30 cellular contexts compared by ENCODE assay signal in genomic region chr18:25604909-25605247, GRCh38.
"Had no signal": no experiment of that assay in that cellular context is flagged by ENCODE, and none has a peak within 500 bp of the region (broad histone marks: within the 10 kb centered on the region; RNA-seq: fewer than 3 reads in every experiment).

No MANE protein-coding gene starts in this region.

- H3K27me3 ChIP-seq: brain microvascular endothelial cell, SJCRH30 had no signal

- DNase-seq: activated CD4-positive, alpha-beta memory T cell treated with anti-CD3 and anti-CD28 coated beads, Interleukin-2, amount 10 ng/mL, durations not matched to agents 7 days and 5 days; activated CD4-positive, alpha-beta T cell treated with anti-CD3 and anti-CD28 coated beads, Interleukin-2, amount 50 U/mL, for 1 hour; activated CD4-positive, CD25-positive, alpha-beta regulatory T cell; activated gamma-delta T cell; activated naive CD4-positive, alpha-beta T cell treated with anti-CD3 and anti-CD28 coated beads for 36 hours; activated T-cell treated with anti-CD3 and anti-CD28 coated beads for 4 hours; activated T-cell treated with anti-CD3 and anti-CD28 coated beads, Interleukin-2, amount 50 U/mL, for 48 hours; amygdala; brain microvascular endothelial cell; Karpas-422; MM.1S; NCI-H1105; NCI-H1436; NCI-H1694 treated with DMSO at 0.1 percent for 48 hours; NCI-H2029 treated with DMSO at 0.1 percent for 48 hours; NCI-H345; NCI-H510A; NCI-H69; NK-92 treated with Interleukin-12 subunit alpha and Interleukin-12 subunit beta, amount 100 ng/mL, for 24 hours; OCI-M1; Right ventricle myocardium superior; RPMI8226; T-helper 1 cell had no signal

- H3K4me1 Mint-ChIP-seq: activated CD4-positive, alpha-beta memory T cell treated with anti-CD3 and anti-CD28 coated beads, Interleukin-2, amount 10 ng/mL, durations not matched to agents 7 days and 5 days had no signal

- H3K27me3 Mint-ChIP-seq: activated CD4-positive, alpha-beta memory T cell treated with anti-CD3 and anti-CD28 coated beads, Interleukin-2, amount 10 ng/mL, durations not matched to agents 7 days and 5 days had no signal

- H3K9me3 ChIP-seq: SJCRH30, SK-N-SH had no signal

- H3K36me3 ChIP-seq: brain microvascular endothelial cell, SJCRH30 had no signal

- H3K36me3 Mint-ChIP-seq: activated naive CD8-positive, alpha-beta T cell had no signal

- H3K27ac ChIP-seq: brain microvascular endothelial cell, SJCRH30, VCaP had no signal

- ATAC-seq: activated T-helper 17 cell treated with anti-CD3 and anti-CD28 coated beads, Interleukin-2, amount 50 U/mL, for 72 hours; Panc1 had no signal

- H3K4me3 Mint-ChIP-seq: activated CD4-positive, alpha-beta memory T cell treated with anti-CD3 and anti-CD28 coated beads, Interleukin-2, amount 10 ng/mL, durations not matched to agents 7 days and 5 days; activated naive CD4-positive, alpha-beta T cell treated with anti-CD3 and anti-CD28 coated beads for 36 hours; activated naive CD8-positive, alpha-beta T cell; activated T-helper 17 cell treated with anti-CD3 and anti-CD28 coated beads, Interleukin-2, amount 50 U/mL, for 72 hours had no signal

- H3K4me3 ChIP-seq: K562, SJCRH30 had no signal

- H3K27ac Mint-ChIP-seq: activated CD4-positive, alpha-beta memory T cell treated with anti-CD3 and anti-CD28 coated beads, Interleukin-2, amount 10 ng/mL, durations not matched to agents 7 days and 5 days; activated naive CD4-positive, alpha-beta T cell treated with anti-CD3 and anti-CD28 coated beads for 36 hours; activated naive CD8-positive, alpha-beta T cell; activated T-helper 17 cell treated with anti-CD3 and anti-CD28 coated beads, Interleukin-2, amount 50 U/mL, for 72 hours had no signal
